22 cellular contexts compared by ENCODE assay signal in the genomic region with DNA sequence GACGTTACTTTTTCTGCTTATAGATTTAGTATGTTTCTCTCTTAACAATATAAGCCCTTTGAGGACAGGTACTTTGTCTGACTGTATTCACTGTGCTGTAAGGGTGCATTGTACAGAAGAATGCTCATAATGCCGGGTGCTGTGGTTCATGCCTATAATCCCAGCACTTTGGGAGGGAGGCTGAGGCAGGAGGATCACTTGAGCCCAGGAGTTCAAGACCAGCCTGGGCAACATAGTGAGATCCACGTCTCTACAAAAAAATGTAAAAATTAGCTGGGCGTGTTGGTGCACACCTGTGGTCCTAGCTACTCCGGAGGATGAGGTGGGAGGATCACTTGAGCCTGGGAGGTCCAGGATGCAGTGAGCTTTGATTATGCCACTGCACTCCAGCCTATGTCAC.
"Had no signal": no experiment of that assay in that cellular context is flagged by ENCODE, and none has a peak within 500 bp of the region (broad histone marks: within the 10 kb centered on the region; RNA-seq: fewer than 3 reads in every experiment).

No MANE protein-coding gene starts in this region.

- FAIRE-seq: astrocyte, frontal cortex, pancreas, TTC549 had no signal

- ATAC-seq: activated T-helper 17 cell treated with anti-CD3 and anti-CD28 coated beads, Interleukin-2, amount 50 U/mL, for 72 hours; left cardiac atrium; natural killer cell treated with Interleukin-12 subunit alpha and Interleukin-12 subunit beta and Interleukin-15 and Interleukin-18, amount 100 ng/mL, for 72 hours; pancreas; psoas muscle had no signal

- H3K9me3 Mint-ChIP-seq: activated naive CD8-positive, alpha-beta T cell treated with anti-CD3 and anti-CD28 coated beads for 36 hours; activated T-cell treated with anti-CD3 and anti-CD28 coated beads, Interleukin-2, amount 50 U/mL, for 24 hours; activated T-helper 17 cell treated with anti-CD3 and anti-CD28 coated beads, Interleukin-2, amount 50 U/mL, for 72 hours; natural killer cell treated with Interleukin-12 subunit alpha and Interleukin-12 subunit beta and Interleukin-15 and Interleukin-18, amount 100 ng/mL, for 72 hours had no signal

- H3K36me3 ChIP-seq: pancreas, right atrium auricular region, vagina had no signal

- H3K27ac Mint-ChIP-seq: activated naive CD8-positive, alpha-beta T cell treated with anti-CD3 and anti-CD28 coated beads for 36 hours; activated T-cell treated with anti-CD3 and anti-CD28 coated beads, Interleukin-2, amount 50 U/mL, for 24 hours; activated T-helper 17 cell treated with anti-CD3 and anti-CD28 coated beads, Interleukin-2, amount 50 U/mL, for 72 hours; natural killer cell treated with Interleukin-12 subunit alpha and Interleukin-12 subunit beta and Interleukin-15 and Interleukin-18, amount 100 ng/mL, for 72 hours had no signal

- H3K4me3 Mint-ChIP-seq: activated naive CD8-positive, alpha-beta T cell treated with anti-CD3 and anti-CD28 coated beads for 36 hours; activated T-cell treated with anti-CD3 and anti-CD28 coated beads, Interleukin-2, amount 50 U/mL, for 24 hours; activated T-helper 17 cell treated with anti-CD3 and anti-CD28 coated beads, Interleukin-2, amount 50 U/mL, for 72 hours; natural killer cell treated with Interleukin-12 subunit alpha and Interleukin-12 subunit beta and Interleukin-15 and Interleukin-18, amount 100 ng/mL, for 72 hours had no signal

- H3K9me3 ChIP-seq: pancreas, psoas muscle, right atrium auricular region, vagina had no signal

- H3K27ac ChIP-seq: pancreas, psoas muscle, right atrium auricular region, vagina, WERI-Rb-1 had no signal

- DNase-seq: activated CD4-positive, alpha-beta T cell treated with anti-CD3 and anti-CD28 coated beads for 1 hour; activated CD4-positive, alpha-beta T cell treated with anti-CD3 and anti-CD28 coated beads, Interleukin-2, amount 50 U/mL, for 1 hour; activated naive CD8-positive, alpha-beta T cell treated with anti-CD3 and anti-CD28 coated beads for 36 hours; activated T-cell treated with anti-CD3 and anti-CD28 coated beads, Interleukin-2, amount 50 U/mL, for 24 hours; central memory CD4-positive, alpha-beta T cell; dermis blood vessel endothelial cell; effector CD8-positive, alpha-beta T cell; hippocampal formation; left cardiac atrium; pancreas; psoas muscle; stimulated activated CD4-positive, alpha-beta T cell treated with anti-CD3 and anti-CD28 coated beads, Interleukin-12 subunit alpha, Interleukin-12 subunit beta, amount 100 ng/mL, for 4 hours; stimulated activated CD4-positive, alpha-beta T cell treated with anti-CD3 and anti-CD28 coated beads, Interleukin-4, amount 100 ng/mL, for 4 hours; trophoblast cell; WERI-Rb-1 had no signal

- H3K27me3 ChIP-seq: pancreas, right atrium auricular region, vagina had no signal

- H3K4me3 ChIP-seq: pancreas, psoas muscle, right atrium auricular region, vagina had no signal

- H3K36me3 Mint-ChIP-seq: natural killer cell treated with Interleukin-12 subunit alpha and Interleukin-12 subunit beta and Interleukin-15 and Interleukin-18, amount 100 ng/mL, for 72 hours had no signal

- H3K4me1 Mint-ChIP-seq: activated T-helper 17 cell treated with anti-CD3 and anti-CD28 coated beads, Interleukin-2, amount 50 U/mL, for 72 hours had no signal

- H3K27me3 Mint-ChIP-seq: activated naive CD8-positive, alpha-beta T cell treated with anti-CD3 and anti-CD28 coated beads for 36 hours; activated T-cell treated with anti-CD3 and anti-CD28 coated beads, Interleukin-2, amount 50 U/mL, for 24 hours; activated T-helper 17 cell treated with anti-CD3 and anti-CD28 coated beads, Interleukin-2, amount 50 U/mL, for 72 hours; natural killer cell treated with Interleukin-12 subunit alpha and Interleukin-12 subunit beta and Interleukin-15 and Interleukin-18, amount 100 ng/mL, for 72 hours had no signal
